In genomic region chr22:49764151-49764581, GRCh38 we compare ENCODE assay signal across 1 cellular context.
TF ChIP-seq lines count a peak whose summit lies in the region.

No MANE protein-coding gene starts in this region.

TF ChIP-seq in WTC11, 78 proteins besides CTCF, POLR2A, EP300 and RAD21 (continued from another document):
- no peak for TF ChIP-seq IRF1 (CRISPR knock-in tag; IDR thresholded peaks at IDR 0.05)
- TF ChIP-seq ATF1 (CRISPR knock-in tag; IDR thresholded peaks at IDR 0.05) = no peak
- TF ChIP-seq NR1H2 (CRISPR knock-in tag; IDR thresholded peaks at IDR 0.05) = no peak
- no peak for TF ChIP-seq ATF3 (CRISPR knock-in tag; conservative IDR thresholded peaks at IDR 0.05)
- no peak for TF ChIP-seq PRRX2 (CRISPR knock-in tag; IDR thresholded peaks at IDR 0.05)
- TF ChIP-seq TEAD4 (CRISPR knock-in tag; IDR thresholded peaks at IDR 0.05) = no peak
- no peak for TF ChIP-seq ZNF423 (CRISPR knock-in tag; IDR thresholded peaks at IDR 0.05)
- no peak for TF ChIP-seq SMAD3 (CRISPR knock-in tag; IDR thresholded peaks at IDR 0.05; ENCODE audit: borderline replicate concordance)
- TF ChIP-seq ZNF512 (CRISPR knock-in tag; IDR thresholded peaks at IDR 0.05; ENCODE audit: borderline replicate concordance) = no peak
- TF ChIP-seq CREM (CRISPR knock-in tag; IDR thresholded peaks at IDR 0.05) = no peak
